Comparison of ENCODE assay signal across 1 cellular context in genomic region chr4:118180776-118181175, GRCh38.
TF ChIP-seq lines count a peak whose summit lies in the region.

No MANE protein-coding gene starts in this region.

TF ChIP-seq in GM23338, 12 proteins besides CTCF, POLR2A, EP300 and RAD21 (continued from another document):
- TF ChIP-seq ZNF462 (CRISPR knock-in tag; IDR thresholded peaks at IDR 0.05), result no peak
